1 cellular context compared by ENCODE assay signal in genomic region chr1:71081697-71082080, GRCh38.
TF ChIP-seq lines count a peak whose summit lies in the region.

No MANE protein-coding gene starts in this region.

TF ChIP-seq in H1, 55 proteins besides CTCF, POLR2A, EP300 and RAD21 (continued from another document):
- TF ChIP-seq SIX5 (IDR thresholded peaks at IDR 0.05; ENCODE audit: low read depth, low read length) (no peak), HDAC2 (IDR thresholded peaks at IDR 0.05; ENCODE audit: borderline replicate concordance in 1 of 2, low read depth in 2 of 2, low read length in 2 of 2) (no peak)
